In genomic region chr3:12608368-12608767, GRCh38 we compare ENCODE assay signal across 18 cellular contexts. TPM values are rescaled to one million over a fixed set of nuclear protein-coding genes. Genes with fewer than 3 reads are reported as not detected.
DNase-seq lines count a peak whose midpoint lies in the region; ATAC-seq, FAIRE-seq and TF ChIP-seq lines count a peak whose summit lies in the region.
"Had no signal": no experiment of that assay in that cellular context is flagged by ENCODE, and none has a peak within 500 bp of the region (broad histone marks: within the 10 kb centered on the region; RNA-seq: fewer than 3 reads in every experiment).

No MANE protein-coding gene starts in this region.

- TF ChIP-seq CTCF in CD4-positive, alpha-beta T cell (IDR thresholded peaks at IDR 0.05) = no peak

- peaks cover 85% of the 10 kb centered on the region for H3K36me3 Mint-ChIP-seq in activated T-cell treated with anti-CD3 and anti-CD28 coated beads, Interleukin-2, amount 50 U/mL, for 24 hours (ENCODE audit: low read depth)
- H3K36me3 Mint-ChIP-seq in CD4-positive, alpha-beta T cell (ENCODE audit: low read depth) = peaks cover 79% of the 10 kb centered on the region
- peaks cover 94% of the 10 kb centered on the region for H3K36me3 Mint-ChIP-seq in activated T-helper 17 cell treated with anti-CD3 and anti-CD28 coated beads, Interleukin-2, amount 50 U/mL, for 72 hours (ENCODE audit: low read depth)

- DNase-seq in activated T-cell treated with anti-CD3 and anti-CD28 coated beads, Interleukin-2, amount 50 U/mL, for 24 hours = no peak
- DNase-seq in activated T-cell treated with anti-CD3 and anti-CD28 coated beads, Interleukin-2, amount 50 U/mL, for 1 hour = no peak
- DNase-seq in CD4-positive, alpha-beta T cell = no peak
- DNase-seq in urothelium cell line (ENCODE audit: low spot score) (no peak), cortex of kidney (lab: John Stamatoyannopoulos, UW) (no peak)
- DNase-seq: ACHN; CD8-positive, alpha-beta T cell; COR-L47; DMS153; DMS79 treated with DMSO at 0.1 percent for 48 hours; EL had no signal

- no peaks in the 10 kb centered on the region for H3K27me3 ChIP-seq in CD4-positive, alpha-beta T cell (ENCODE audit: control insufficient read depth, insufficient read depth, low read length)

- H3K27me3 Mint-ChIP-seq in activated T-cell treated with anti-CD3 and anti-CD28 coated beads, Interleukin-2, amount 50 U/mL, for 24 hours = no peaks in the 10 kb centered on the region
- no peaks in the 10 kb centered on the region for H3K27me3 Mint-ChIP-seq in CD4-positive, alpha-beta T cell
- H3K27me3 Mint-ChIP-seq in activated T-helper 17 cell treated with anti-CD3 and anti-CD28 coated beads, Interleukin-2, amount 50 U/mL, for 72 hours = no peaks in the 10 kb centered on the region
- H3K27me3 Mint-ChIP-seq: B cell had no signal

- POLR2A ChIA-PET in CD4-positive, alpha-beta T cell (lab: Charles Lee) = interaction anchor here (1.2 kb wide), 1 partner anchor 18 kb away, joined by 3 read pairs; no protein-coding TSS in a partner anchor

- H3K27ac Mint-ChIP-seq in activated T-cell treated with anti-CD3 and anti-CD28 coated beads, Interleukin-2, amount 50 U/mL, for 24 hours = peak overlapping the region; percentile 63
- H3K27ac Mint-ChIP-seq in CD4-positive, alpha-beta T cell = peak overlapping the region; percentile 18
- peak overlapping the region; percentile 55 for H3K27ac Mint-ChIP-seq in activated T-helper 17 cell treated with anti-CD3 and anti-CD28 coated beads, Interleukin-2, amount 50 U/mL, for 72 hours
- H3K27ac Mint-ChIP-seq: B cell; CD8-positive, alpha-beta T cell had no signal

- no peaks in the 10 kb centered on the region for H3K9me3 ChIP-seq in CD4-positive, alpha-beta T cell (ENCODE audit: control insufficient read depth, low read length)
- H3K9me3 ChIP-seq: HAP-1 had no signal

- peak; percentile 42 for FAIRE-seq in urothelium cell line (lab: Jason Lieb, UNC)
- FAIRE-seq: D721Med, H1 had no signal

- H3K4me3 Mint-ChIP-seq in activated T-cell treated with anti-CD3 and anti-CD28 coated beads, Interleukin-2, amount 50 U/mL, for 24 hours = no peak overlapping the region
- no peak overlapping the region for H3K4me3 Mint-ChIP-seq in CD4-positive, alpha-beta T cell
- no peak overlapping the region for H3K4me3 Mint-ChIP-seq in activated T-helper 17 cell treated with anti-CD3 and anti-CD28 coated beads, Interleukin-2, amount 50 U/mL, for 72 hours
- H3K4me3 Mint-ChIP-seq: B cell; CD8-positive, alpha-beta T cell had no signal

- ATAC-seq in CD4-positive, alpha-beta T cell (ENCODE audit: poor library complexity) = no peak
- peak; percentile 68 for ATAC-seq in activated T-helper 17 cell treated with anti-CD3 and anti-CD28 coated beads, Interleukin-2, amount 50 U/mL, for 72 hours (replicated peaks)
- no peak for ATAC-seq in HG03025 (IDR thresholded peaks at IDR 0.05; ENCODE audit: low FRiP score, unreplicated experiment)
- ATAC-seq: CD8-positive, alpha-beta T cell had no signal

- H3K9me3 Mint-ChIP-seq in activated T-cell treated with anti-CD3 and anti-CD28 coated beads, Interleukin-2, amount 50 U/mL, for 24 hours = no peaks in the 10 kb centered on the region
- no peaks in the 10 kb centered on the region for H3K9me3 Mint-ChIP-seq in CD4-positive, alpha-beta T cell
- no peaks in the 10 kb centered on the region for H3K9me3 Mint-ChIP-seq in activated T-helper 17 cell treated with anti-CD3 and anti-CD28 coated beads, Interleukin-2, amount 50 U/mL, for 72 hours
- H3K9me3 Mint-ChIP-seq: CD8-positive, alpha-beta T cell had no signal

- peaks cover 51% of the 10 kb centered on the region for H3K4me1 Mint-ChIP-seq in activated T-cell treated with anti-CD3 and anti-CD28 coated beads, Interleukin-2, amount 50 U/mL, for 24 hours (ENCODE audit: low read depth)
- peaks cover 27% of the 10 kb centered on the region for H3K4me1 Mint-ChIP-seq in CD4-positive, alpha-beta T cell (ENCODE audit: low read depth)
- H3K4me1 Mint-ChIP-seq in activated T-helper 17 cell treated with anti-CD3 and anti-CD28 coated beads, Interleukin-2, amount 50 U/mL, for 72 hours = peaks cover 14% of the 10 kb centered on the region

- CTCF ChIA-PET in CD4-positive, alpha-beta T cell (lab: Charles Lee) = interaction anchor here (0.7 to 1.1 kb wide), 2 partner anchors 9 to 241 kb away, joined by 3 read pairs; no protein-coding TSS in a partner anchor

- intact Hi-C loops in CD4-positive, alpha-beta T cell (cut with DNase I, micrococcal nuclease) = no loop called here

- no peak overlapping the region for H3K27ac ChIP-seq in CD4-positive, alpha-beta T cell (ENCODE audit: low read depth, low read length)
- H3K27ac ChIP-seq: C4-2B had no signal

RNA-seq across cellular contexts. Expression of gene MKRN2, which starts 51.5 kb away (rescaled TPM):
- 10 to 100 TPM; 19.0 to 20.3 TPM for total RNA-seq in CD4-positive, alpha-beta T cell
- 10 to 100 TPM; 17.2 to 25.8 TPM for total RNA-seq in activated T-helper 17 cell treated with anti-CD3 and anti-CD28 coated beads, Interleukin-2, amount 50 U/mL, for 72 hours

RNA-seq across cellular contexts. Expression of gene RAF1, which starts 55.5 kb away (rescaled TPM):
- 100 to 1,000 TPM; 127 to 139 TPM for total RNA-seq in CD4-positive, alpha-beta T cell
- 10 to 100 TPM; 91.5 to 97.3 TPM for total RNA-seq in activated T-helper 17 cell treated with anti-CD3 and anti-CD28 coated beads, Interleukin-2, amount 50 U/mL, for 72 hours
